24 cellular contexts compared by ENCODE assay signal in the genomic region with DNA sequence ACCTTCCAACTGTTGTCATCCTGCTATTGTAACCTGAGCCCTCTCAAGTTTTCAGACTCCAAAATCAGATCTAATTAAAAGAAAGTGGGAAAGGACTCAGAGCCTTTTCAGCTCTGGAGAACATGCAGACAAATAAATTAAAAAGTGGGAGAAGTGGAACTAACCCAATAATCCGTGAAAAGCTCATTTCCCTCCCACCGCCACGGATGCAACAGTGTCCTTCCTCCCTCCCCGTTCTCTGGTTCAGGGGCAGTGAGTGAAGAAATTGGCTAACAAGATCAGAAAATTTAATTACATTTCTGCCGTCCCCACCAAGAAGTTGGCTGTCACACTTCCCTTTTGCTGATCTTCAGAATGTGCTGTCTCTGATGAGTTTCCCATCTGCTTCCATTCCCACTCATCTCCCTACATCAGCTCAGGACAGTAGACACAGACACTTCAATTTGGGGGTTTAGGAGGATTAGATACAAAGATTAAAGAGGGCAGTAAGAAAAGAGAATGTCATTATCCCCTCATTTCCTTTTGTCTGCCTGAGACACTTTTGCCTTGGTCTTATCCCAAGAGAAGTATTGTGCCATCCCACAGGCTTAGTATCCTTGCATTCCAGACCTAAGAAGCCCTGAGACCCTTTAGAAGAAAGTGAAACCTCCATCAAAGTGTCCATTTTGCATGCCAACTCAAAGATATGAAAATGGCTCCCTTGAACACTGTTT.
"Had no signal": no experiment of that assay in that cellular context is flagged by ENCODE, and none has a peak within 500 bp of the region (broad histone marks: within the 10 kb centered on the region; RNA-seq: fewer than 3 reads in every experiment).

No MANE protein-coding gene starts in this region.

- H3K27ac Mint-ChIP-seq: immature natural killer cell; naive B cell; stimulated activated memory B cell treated with anti-CD40 and anti-IgM and Interleukin-4, amounts not matched to agents 10 μg/mL and 1 μg/mL and 100 μg/mL, for 72 hours; stimulated activated naive CD8-positive, alpha-beta T cell treated with anti-CD3 and anti-CD28 coated beads, Interleukin-15, Interleukin-2, amounts not matched to agents 100 ng/mL and 50 ng/mL, for 24 hours had no signal

- H3K27me3 Mint-ChIP-seq: naive B cell; stimulated activated memory B cell treated with anti-CD40 and anti-IgM and Interleukin-4, amounts not matched to agents 10 μg/mL and 1 μg/mL and 100 μg/mL, for 72 hours had no signal

- H3K36me3 Mint-ChIP-seq: immature natural killer cell; naive B cell; stimulated activated memory B cell treated with anti-CD40 and anti-IgM and Interleukin-4, amounts not matched to agents 10 μg/mL and 1 μg/mL and 100 μg/mL, for 72 hours had no signal

- H3K36me3 ChIP-seq: esophagus squamous epithelium, gastroesophageal sphincter, neutrophil, spleen, tibial artery, upper lobe of left lung, uterus had no signal

- ATAC-seq: gastroesophageal sphincter; left cardiac atrium; psoas muscle; sciatic nerve; stimulated activated memory B cell treated with anti-CD40 and anti-IgM and Interleukin-4, amounts not matched to agents 10 μg/mL and 1 μg/mL and 100 μg/mL, for 72 hours had no signal

- H3K4me1 Mint-ChIP-seq: immature natural killer cell; naive B cell; stimulated activated memory B cell treated with anti-CD40 and anti-IgM and Interleukin-4, amounts not matched to agents 10 μg/mL and 1 μg/mL and 100 μg/mL, for 72 hours had no signal

- H3K27ac ChIP-seq: coronary artery, esophagus squamous epithelium, gastroesophageal sphincter, neutrophil, psoas muscle, spleen, tibial artery, upper lobe of left lung, uterus had no signal

- H3K4me1 ChIP-seq: esophagus squamous epithelium, gastroesophageal sphincter, psoas muscle, spleen, tibial artery, upper lobe of left lung, uterus had no signal

- H3K9me3 Mint-ChIP-seq: nephron; stimulated activated memory B cell treated with anti-CD40 and anti-IgM and Interleukin-4, amounts not matched to agents 10 μg/mL and 1 μg/mL and 100 μg/mL, for 72 hours; stimulated activated naive CD8-positive, alpha-beta T cell treated with anti-CD3 and anti-CD28 coated beads, Interleukin-15, Interleukin-2, amounts not matched to agents 100 ng/mL and 50 ng/mL, for 24 hours had no signal

- H3K27me3 ChIP-seq: esophagus squamous epithelium, neutrophil, spleen, tibial artery, upper lobe of left lung, uterus had no signal

- H3K4me3 Mint-ChIP-seq: immature natural killer cell; naive B cell; nephron; stimulated activated memory B cell treated with anti-CD40 and anti-IgM and Interleukin-4, amounts not matched to agents 10 μg/mL and 1 μg/mL and 100 μg/mL, for 72 hours; stimulated activated naive CD8-positive, alpha-beta T cell treated with anti-CD3 and anti-CD28 coated beads, Interleukin-15, Interleukin-2, amounts not matched to agents 100 ng/mL and 50 ng/mL, for 24 hours had no signal

- H3K9me3 ChIP-seq: esophagus squamous epithelium, gastroesophageal sphincter, neutrophil, psoas muscle, spleen, tibial artery, upper lobe of left lung, uterus had no signal

- DNase-seq: effector memory CD4-positive, alpha-beta T cell; esophagus squamous epithelium; foreskin fibroblast; glutamatergic neuron; immature natural killer cell; left cardiac atrium; mesendoderm; naive B cell; psoas muscle; retina; spleen; stimulated activated CD4-positive, alpha-beta T cell treated with anti-CD3 and anti-CD28 coated beads, Interleukin-15, amount 100 ng/mL, for 24 hours; stimulated activated CD4-positive, alpha-beta T cell treated with anti-CD3 and anti-CD28 coated beads, Interleukin-1b, Interleukin-23, amount 100 ng/mL, for 48 hours; stimulated activated CD4-positive, alpha-beta T cell treated with anti-CD3 and anti-CD28 coated beads, Interleukin-4, amount 100 ng/mL, for 24 hours; tibial artery; upper lobe of left lung; uterus had no signal

- H3K4me3 ChIP-seq: coronary artery, esophagus squamous epithelium, gastroesophageal sphincter, psoas muscle, spleen, tibial artery, upper lobe of left lung, uterus had no signal
